In the genomic region with DNA sequence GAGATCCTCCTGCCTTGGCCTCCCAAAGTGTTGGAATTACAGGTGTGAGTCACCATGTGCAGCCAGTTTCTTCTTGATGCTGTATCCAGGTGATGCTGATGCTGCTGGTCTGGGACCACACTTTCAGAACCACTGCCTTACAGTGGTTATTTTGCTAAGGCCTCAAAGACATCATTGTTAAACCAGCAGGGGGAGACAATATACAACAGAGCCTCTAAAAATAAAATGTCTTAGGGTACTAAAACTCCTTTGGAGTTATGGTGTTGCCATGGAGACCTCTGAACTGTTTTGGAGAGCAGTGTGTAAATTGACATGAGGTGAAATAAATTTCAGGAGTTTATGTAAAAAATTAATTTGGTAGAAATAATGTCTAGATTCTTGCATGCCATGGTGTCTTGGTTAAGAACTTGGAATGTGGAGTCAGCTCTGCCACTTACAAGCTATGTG, we compare ENCODE assay signal across 8 cellular contexts. TPM values are rescaled to one million over a fixed set of nuclear protein-coding genes. Genes with fewer than 3 reads are reported as not detected.
A peak's percentile ranks its signal among the peaks of the same experiment; 100 is the strongest.
DNase-seq lines count a peak whose midpoint lies in the region; ATAC-seq and TF ChIP-seq lines count a peak whose summit lies in the region.

No MANE protein-coding gene starts in this region.

- no peaks in the 10 kb centered on the region for H3K36me3 ChIP-seq in liver (ENCODE audit: control insufficient read depth in 4 of 4, insufficient read depth in 3 of 4, low read depth in 1 of 4, low read length in 3 of 4)
- H3K36me3 ChIP-seq in transverse colon: no peaks in the 10 kb centered on the region

- DNase-seq in AG08395 (ENCODE audit: low spot score): peak; percentile 80
- DNase-seq in GM10248 (ENCODE audit: extremely low spot score): peak; percentile 61
- DNase-seq in NCI-H1092 (lab: John Stamatoyannopoulos, UW): peak; percentile 35
- DNase-seq in SKM-1 treated with dmso at 0.1 percent for 144 hours (lab: John Stamatoyannopoulos, UW; ENCODE audit: unreplicated experiment): peak; percentile 42
- DNase-seq in coronary artery (ENCODE audit: low spot score): no peak
- no peak for DNase-seq in transverse colon

- peak overlapping the region in 1 of 2 donors; percentile 57 for H3K27ac ChIP-seq in coronary artery
- no peak overlapping the region for H3K27ac ChIP-seq in liver (ENCODE audit: low read depth in 1 of 2, low read length in 2 of 2)
- peak overlapping the region; percentile 65 to 85 (median 81) for H3K27ac ChIP-seq in transverse colon

- H3K9me3 ChIP-seq in liver (ENCODE audit: control insufficient read depth in 4 of 4, low read length in 3 of 4) (no peaks in the 10 kb centered on the region), transverse colon (no peaks in the 10 kb centered on the region)

- no peak overlapping the region for H3K9ac ChIP-seq in liver (ENCODE audit: low read depth in 1 of 2, low read length in 2 of 2)

- no peak for TF ChIP-seq POLR2A in transverse colon (IDR thresholded peaks at IDR 0.05)

- H3K4me1 ChIP-seq in liver (ENCODE audit: control insufficient read depth in 4 of 4, insufficient read depth in 4 of 4, low read length in 3 of 4) (peaks cover 0 to 14% (median 4%) of the 10 kb centered on the region in 4 donors), transverse colon (peaks cover 5 to 28% (median 18%) of the 10 kb centered on the region in 4 donors)

- H3K27me3 ChIP-seq in liver (ENCODE audit: control insufficient read depth in 4 of 4, insufficient read depth in 4 of 4, low read length in 3 of 4): no peaks in the 10 kb centered on the region
- H3K27me3 ChIP-seq in transverse colon: no peaks in the 10 kb centered on the region

- no peak for ATAC-seq in GM18517 (IDR thresholded peaks at IDR 0.05; ENCODE audit: unreplicated experiment)

- TF ChIP-seq CTCF in GM10248 (IDR thresholded peaks at IDR 0.05; ENCODE audit: control extremely low read depth, extremely low read depth, low read depth, missing control alignments): peak; percentile 59
- peak; percentile 80 for TF ChIP-seq CTCF in coronary artery (IDR thresholded peaks at IDR 0.05)
- TF ChIP-seq CTCF in liver (IDR thresholded peaks at IDR 0.05; ENCODE audit: low read depth, low read length, missing input control): peak; percentile 53
- peak; percentile 66 to 88 (median 75) for TF ChIP-seq CTCF in transverse colon (IDR thresholded peaks at IDR 0.05)

- in situ Hi-C loops in transverse colon (cut with MboI; ENCODE audit: low pct_ligation_motif_present in 1 of 4, low pct_unique_long_range_greater_than_20kb in 1 of 4, low sequenced_read_pairs in 3 of 4): loop anchor here in 1 of 4 donors (25.0 kb wide), 1 partner anchor 94 kb away; the partner anchor contains the start of gene RDH12

- peak; percentile 79 to 85 for TF ChIP-seq RAD21 in liver (IDR thresholded peaks at IDR 0.05)

- H3K4me3 ChIP-seq in coronary artery (no peak overlapping the region), liver (ENCODE audit: low read depth in 1 of 3, low read length in 3 of 3) (no peak overlapping the region), transverse colon (no peak overlapping the region)

- intact Hi-C loops in transverse colon (cut with DNase I; ENCODE audit: low total_unique reads): loop anchor here (5.0 to 10.0 kb wide), 2 partner anchors 49 to 86 kb away; partner anchors contain the start of gene RDH12

- POLR2A ChIA-PET in GM10248 (lab: Yijun Ruan, JAX): no interaction called here

- no peak for TF ChIP-seq EP300 in transverse colon (IDR thresholded peaks at IDR 0.05; ENCODE audit: low read depth)

- CTCF ChIA-PET in GM10248 (lab: Yijun Ruan, JAX): interaction anchor here (0.6 to 5.0 kb wide), 30 partner anchors 9 to 254 kb away, joined by 3 to 59 read pairs (median 4); partner anchors contain the start of gene PIGH

TF ChIP-seq in liver, 16 proteins besides CTCF, POLR2A, EP300 and RAD21:
- TF ChIP-seq HNF4G (IDR thresholded peaks at IDR 0.05): no peak
- TF ChIP-seq, protein P1, sequence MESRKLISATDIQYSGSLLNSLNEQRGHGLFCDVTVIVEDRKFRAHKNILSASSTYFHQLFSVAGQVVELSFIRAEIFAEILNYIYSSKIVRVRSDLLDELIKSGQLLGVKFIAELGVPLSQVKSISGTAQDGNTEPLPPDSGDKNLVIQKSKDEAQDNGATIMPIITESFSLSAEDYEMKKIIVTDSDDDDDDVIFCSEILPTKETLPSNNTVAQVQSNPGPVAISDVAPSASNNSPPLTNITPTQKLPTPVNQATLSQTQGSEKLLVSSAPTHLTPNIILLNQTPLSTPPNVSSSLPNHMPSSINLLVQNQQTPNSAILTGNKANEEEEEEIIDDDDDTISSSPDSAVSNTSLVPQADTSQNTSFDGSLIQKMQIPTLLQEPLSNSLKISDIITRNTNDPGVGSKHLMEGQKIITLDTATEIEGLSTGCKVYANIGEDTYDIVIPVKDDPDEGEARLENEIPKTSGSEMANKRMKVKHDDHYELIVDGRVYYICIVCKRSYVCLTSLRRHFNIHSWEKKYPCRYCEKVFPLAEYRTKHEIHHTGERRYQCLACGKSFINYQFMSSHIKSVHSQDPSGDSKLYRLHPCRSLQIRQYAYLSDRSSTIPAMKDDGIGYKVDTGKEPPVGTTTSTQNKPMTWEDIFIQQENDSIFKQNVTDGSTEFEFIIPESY (IDR thresholded peaks at IDR 0.05): no peak
- no peak for TF ChIP-seq JUND (IDR thresholded peaks at IDR 0.05)
- no peak for TF ChIP-seq FOXA2 (IDR thresholded peaks at IDR 0.05)
- no peak for TF ChIP-seq NR2F2 (IDR thresholded peaks at IDR 0.05)
- no peak for TF ChIP-seq EGR1 (IDR thresholded peaks at IDR 0.05; ENCODE audit: low read depth in 2 of 2)
- no peak for TF ChIP-seq FOXA1 (IDR thresholded peaks at IDR 0.05)
- TF ChIP-seq HNF4A (conservative IDR thresholded peaks at IDR 0.05): no peak
- TF ChIP-seq ATF3 (IDR thresholded peaks at IDR 0.05): no peak
- TF ChIP-seq RXRA (IDR thresholded peaks at IDR 0.05): no peak
- TF ChIP-seq SP1 (IDR thresholded peaks at IDR 0.05): no peak
- no peak for TF ChIP-seq TAF1 (conservative IDR thresholded peaks at IDR 0.05)
- no peak for TF ChIP-seq REST (IDR thresholded peaks at IDR 0.05)
- no peak for TF ChIP-seq YY1 (IDR thresholded peaks at IDR 0.05)

RNA-seq across cellular contexts. Expression of gene ARG2, which starts 1.1 kb away (rescaled TPM):
- 1 to 10 TPM in 1 of 2 donors, under 1 TPM in 1; 0.08 to 3.1 TPM for total RNA-seq in liver
- under 1 TPM; 0.58 to 0.61 TPM for polyA plus RNA-seq in liver
- total RNA-seq in transverse colon: 10 to 100 TPM in 1 of 4 donors, 1 to 10 TPM in 2, not detected in 1; 7.5 to 18.8 (median 9.2) TPM

RNA-seq across cellular contexts. Expression of gene PIGH, which starts 18.6 kb away (rescaled TPM):
- total RNA-seq in liver (10 to 100 TPM; 22.9 to 36.1 TPM), transverse colon (10 to 100 TPM; 18.9 to 41.9 (median 27.7) TPM)
- polyA plus RNA-seq in liver: 10 to 100 TPM; 14.2 to 20.5 TPM

RNA-seq across cellular contexts. Expression of gene VTI1B, which starts 55.8 kb away (rescaled TPM):
- total RNA-seq in liver: 10 to 100 TPM; 26.5 to 28.0 TPM
- polyA plus RNA-seq in liver: 10 to 100 TPM; 29.8 to 76.3 TPM
- total RNA-seq in transverse colon: 10 to 100 TPM; 59.5 to 74.8 (median 67.5) TPM

Comparison
In these comparisons a context has a peak if more than half of its experiments do, and no peak if none do; other contexts are left out.
1. DNase-seq: peak in AG08395 (single experiment), GM10248 (single experiment), NCI-H1092 (single experiment) and SKM-1 treated with dmso at 0.1 percent for 144 hours (single experiment); none in coronary artery (single experiment) and transverse colon (single experiment).
2. H3K27ac ChIP-seq: peak in transverse colon (4 of 4); none in liver (0 of 2).
3. Peak in every context shown above with its lines, with median percentiles within 50 percentile points of each other: CTCF ChIP-seq.